Comparison of ENCODE assay signal across 12 cellular contexts in the genomic region with DNA sequence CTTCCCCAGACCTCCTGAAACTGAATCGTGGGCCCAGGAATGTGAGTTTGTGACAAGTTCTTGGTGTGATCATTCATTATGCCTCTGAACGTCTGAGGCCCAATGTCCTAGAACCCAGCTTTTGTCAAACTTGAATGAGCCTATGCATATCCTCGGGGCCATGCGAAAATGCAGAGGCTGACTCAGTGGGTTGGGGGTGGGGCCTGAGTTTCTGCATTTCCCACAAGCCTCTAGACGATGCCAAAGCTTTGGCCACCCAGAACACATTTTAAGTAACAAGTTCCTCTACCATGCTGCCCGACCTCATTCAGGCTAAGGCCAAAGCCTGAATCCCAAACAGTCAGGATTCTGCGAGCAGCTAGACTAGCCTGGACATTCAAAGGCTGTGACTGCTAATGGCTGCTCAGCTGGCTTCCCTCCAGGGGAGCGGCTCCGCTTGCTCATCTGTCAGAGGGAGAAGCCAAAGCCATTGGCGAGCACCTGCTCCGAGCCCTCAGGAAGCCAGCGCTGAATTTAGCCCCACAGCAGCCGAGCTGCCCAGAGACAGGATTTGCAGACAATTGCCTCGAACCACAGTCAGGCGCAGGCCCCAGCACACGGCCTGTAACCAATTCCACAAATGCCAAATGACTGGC.
DNase-seq lines count a peak whose midpoint lies in the region; ATAC-seq, FAIRE-seq and TF ChIP-seq lines count a peak whose summit lies in the region.
"Had no signal": no experiment of that assay in that cellular context is flagged by ENCODE, and none has a peak within 500 bp of the region (broad histone marks: within the 10 kb centered on the region; RNA-seq: fewer than 3 reads in every experiment).

No MANE protein-coding gene starts in this region.

- no peak for TF ChIP-seq CTCF in keratinocyte (optimal IDR thresholded peaks at IDR 0.05 in 1 of 3, IDR thresholded peaks at IDR 0.05 in 1 of 3, conservative IDR thresholded peaks at IDR 0.05 in 1 of 3; ENCODE audit: extremely low read depth in 1 of 3, insufficient read depth in 2 of 3, low read length in 3 of 3)
- TF ChIP-seq CTCF in natural killer cell (IDR thresholded peaks at IDR 0.05), result no peak

- peaks cover 0 to 4% of the 10 kb centered on the region in 2 donors for H3K9me3 Mint-ChIP-seq in natural killer cell
- H3K9me3 Mint-ChIP-seq: natural killer cell treated with Interleukin-12 subunit alpha and Interleukin-12 subunit beta and Interleukin-15 and Interleukin-18, amount 100 ng/mL, for 72 hours had no signal

- H3K27ac ChIP-seq in SK-N-MC (peak overlapping the region; percentile 69), keratinocyte (ENCODE audit: control insufficient read depth, insufficient read depth, low read length) (no peak overlapping the region)
- H3K27ac ChIP-seq: uterus had no signal

- H3K27me3 Mint-ChIP-seq in natural killer cell (ENCODE audit: low read depth in 2 of 2), result peaks cover 0 to 3% of the 10 kb centered on the region in 2 donors

- dilution Hi-C loops in keratinocyte (cut with MboI; ENCODE audit: extremely low pct_ligation_motif_present, low sequenced_read_pairs), result no loop called here

- ATAC-seq in GM19395 (IDR thresholded peaks at IDR 0.05; ENCODE audit: unreplicated experiment), result no peak
- ATAC-seq in natural killer cell, result no peak
- ATAC-seq in Right ventricle myocardium inferior, result no peak
- ATAC-seq: natural killer cell treated with Interleukin-12 subunit alpha and Interleukin-12 subunit beta and Interleukin-15 and Interleukin-18, amount 100 ng/mL, for 72 hours had no signal

- H3K4me2 ChIP-seq in keratinocyte (ENCODE audit: control insufficient read depth, extremely low read depth, insufficient read depth, low read depth, low read length), result no peak overlapping the region

- no peak overlapping the region for H3K9ac ChIP-seq in SK-N-MC (ENCODE audit: insufficient read length)
- H3K9ac ChIP-seq in keratinocyte (ENCODE audit: control insufficient read depth, extremely low read depth, insufficient read depth, low read length), result no peak overlapping the region

- H3K4me1 ChIP-seq in keratinocyte (ENCODE audit: control insufficient read depth, extremely low read depth, insufficient read depth, low read length), result no peaks in the 10 kb centered on the region
- H3K4me1 ChIP-seq: uterus had no signal

- no peaks in the 10 kb centered on the region for H3K4me1 Mint-ChIP-seq in natural killer cell

- no peak overlapping the region for H3K27ac Mint-ChIP-seq in natural killer cell
- H3K27ac Mint-ChIP-seq: natural killer cell treated with Interleukin-12 subunit alpha and Interleukin-12 subunit beta and Interleukin-15 and Interleukin-18, amount 100 ng/mL, for 72 hours had no signal

- peak; percentile 89 for DNase-seq in COR-L47 (lab: John Stamatoyannopoulos, UW)
- DNase-seq in NCI-H146 (lab: John Stamatoyannopoulos, UW), result peak; percentile 96
- DNase-seq in SK-N-MC (ENCODE audit: low read depth, low spot score), result no peak
- DNase-seq in keratinocyte (ENCODE audit: low read depth, low spot score), result no peak
- no peak for DNase-seq in activated effector memory CD4-positive, alpha-beta T cell treated with anti-CD3 and anti-CD28 coated beads, Interleukin-2, amount 50 U/mL, for 16 hours
- DNase-seq in natural killer cell, result no peak
- DNase-seq in Right ventricle myocardium inferior (ENCODE audit: missing footprints), result no peak
- DNase-seq: activated naive CD4-positive, alpha-beta T cell treated with anti-CD3 and anti-CD28 coated beads, Interleukin-2, amount 50 U/mL, for 16 hours; EL had no signal

- peak overlapping the region; percentile 47 for H2AFZ ChIP-seq in keratinocyte (ENCODE audit: control insufficient read depth, low read length)

- H3K4me3 ChIP-seq in SK-N-MC, result no peak overlapping the region
- H3K4me3 ChIP-seq in keratinocyte (ENCODE audit: control insufficient read depth in 2 of 3, extremely low read depth in 1 of 3, insufficient read depth in 2 of 3, low read depth in 1 of 3, low read length in 3 of 3), result no peak overlapping the region
- H3K4me3 ChIP-seq: uterus had no signal

- no peaks in the 10 kb centered on the region for H3K9me1 ChIP-seq in keratinocyte (ENCODE audit: control insufficient read depth, extremely low read depth, insufficient read depth, low read length)

- H3K36me3 Mint-ChIP-seq in natural killer cell, result no peaks in the 10 kb centered on the region
- H3K36me3 Mint-ChIP-seq: natural killer cell treated with Interleukin-12 subunit alpha and Interleukin-12 subunit beta and Interleukin-15 and Interleukin-18, amount 100 ng/mL, for 72 hours had no signal

- H3K9me3 ChIP-seq in SK-N-MC (ENCODE audit: low read depth, low read length) (no peaks in the 10 kb centered on the region), keratinocyte (ENCODE audit: control insufficient read depth, low read depth, low read length) (no peaks in the 10 kb centered on the region)
- H3K9me3 ChIP-seq: uterus had no signal

- no peaks in the 10 kb centered on the region for H4K20me1 ChIP-seq in keratinocyte (ENCODE audit: control insufficient read depth, extremely low read depth, insufficient read depth, low read length)

- H3K79me2 ChIP-seq in keratinocyte (ENCODE audit: control insufficient read depth, insufficient read depth, low read length), result no peaks in the 10 kb centered on the region

- intact Hi-C loops in natural killer cell (cut with micrococcal nuclease), result no loop called here
- intact Hi-C loops in Right ventricle myocardium inferior (cut with DNase I), result no loop called here

- no peak overlapping the region for H3K4me3 Mint-ChIP-seq in natural killer cell
- H3K4me3 Mint-ChIP-seq: natural killer cell treated with Interleukin-12 subunit alpha and Interleukin-12 subunit beta and Interleukin-15 and Interleukin-18, amount 100 ng/mL, for 72 hours had no signal

- H3K36me3 ChIP-seq in SK-N-MC (ENCODE audit: insufficient read depth, low read length) (no peaks in the 10 kb centered on the region), keratinocyte (ENCODE audit: control insufficient read depth in 2 of 2, extremely low read depth in 1 of 2, insufficient read depth in 2 of 2, low read length in 2 of 2) (no peaks in the 10 kb centered on the region)
- H3K36me3 ChIP-seq: uterus had no signal

- FAIRE-seq in keratinocyte (lab: Jason Lieb, UNC), result no peak

- H3K27me3 ChIP-seq in keratinocyte (ENCODE audit: control insufficient read depth, extremely low read depth, insufficient read depth, low read length), result no peaks in the 10 kb centered on the region
- H3K27me3 ChIP-seq: uterus had no signal

Comparison
In these comparisons a context has a peak if more than half of its experiments do, and no peak if none do; other contexts are left out.
1. DNase-seq: peak in COR-L47 (single experiment) and NCI-H146 (single experiment); none in SK-N-MC (single experiment), keratinocyte (single experiment), activated effector memory CD4-positive, alpha-beta T cell treated with anti-CD3 and anti-CD28 coated beads, Interleukin-2, amount 50 U/mL, for 16 hours (single experiment), natural killer cell (single experiment) and Right ventricle myocardium inferior (single experiment).